Comparison of ENCODE assay signal across 16 cellular contexts in the genomic region with DNA sequence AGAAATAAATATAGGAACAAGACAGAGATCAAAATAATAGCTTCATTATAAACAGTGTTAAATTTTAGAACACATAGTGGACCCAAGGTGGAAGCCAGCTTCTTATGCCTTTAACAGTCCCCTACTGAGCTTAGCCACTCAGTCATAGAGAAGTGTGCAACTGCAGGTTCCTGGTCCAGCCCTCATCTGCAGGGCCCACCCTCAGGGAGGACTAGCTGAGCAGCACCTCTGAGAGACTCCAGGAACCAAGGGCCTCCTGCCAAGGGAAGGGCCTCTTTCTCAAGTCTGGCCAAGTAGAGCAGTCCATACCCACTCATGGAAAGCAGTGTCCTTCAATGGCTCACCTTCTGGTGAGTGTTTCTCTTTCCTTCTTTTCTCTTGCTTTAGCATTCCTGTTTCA.
"Had no signal": no experiment of that assay in that cellular context is flagged by ENCODE, and none has a peak within 500 bp of the region (broad histone marks: within the 10 kb centered on the region; RNA-seq: fewer than 3 reads in every experiment).

No MANE protein-coding gene starts in this region.

- H3K9me3 ChIP-seq: mucosa of descending colon, ovary had no signal

- ATAC-seq: activated CD4-positive, CD25-positive, alpha-beta regulatory T cell treated with anti-CD3 and anti-CD28 coated beads, Interleukin-2, amount 50 U/mL, for 24 hours; activated naive CD8-positive, alpha-beta T cell treated with anti-CD3 and anti-CD28 coated beads, Interleukin-2, amount 50 U/mL, for 24 hours; activated T-helper 17 cell treated with anti-CD3 and anti-CD28 coated beads, Interleukin-2, amount 50 U/mL, for 72 hours; mucosa of descending colon; naive thymus-derived CD4-positive, alpha-beta T cell had no signal

- H3K27me3 ChIP-seq: ovary had no signal

- H3K4me3 ChIP-seq: mucosa of descending colon, ovary had no signal

- H3K27ac ChIP-seq: ovary had no signal

- DNase-seq: activated naive CD4-positive, alpha-beta T cell treated with anti-CD3 and anti-CD28 coated beads for 36 hours; activated naive CD8-positive, alpha-beta T cell treated with anti-CD3 and anti-CD28 coated beads, Interleukin-2, amount 50 U/mL, for 24 hours; dermis blood vessel endothelial cell; head of caudate nucleus; left cardiac atrium; mucosa of descending colon; naive thymus-derived CD4-positive, alpha-beta T cell; ovary; stimulated activated CD4-positive, alpha-beta T cell treated with anti-CD3 and anti-CD28 coated beads, Interleukin-4, amount 100 ng/mL, for 24 hours; stimulated activated naive CD4-positive, alpha-beta T cell treated with Interleukin-2 at 50 U/mL for 16 hours; substantia nigra; trophoblast cell had no signal

- H3K36me3 ChIP-seq: ovary had no signal

- FAIRE-seq: astrocyte, bronchial epithelial cell had no signal
